9 cellular contexts compared by ENCODE assay signal in the genomic region with DNA sequence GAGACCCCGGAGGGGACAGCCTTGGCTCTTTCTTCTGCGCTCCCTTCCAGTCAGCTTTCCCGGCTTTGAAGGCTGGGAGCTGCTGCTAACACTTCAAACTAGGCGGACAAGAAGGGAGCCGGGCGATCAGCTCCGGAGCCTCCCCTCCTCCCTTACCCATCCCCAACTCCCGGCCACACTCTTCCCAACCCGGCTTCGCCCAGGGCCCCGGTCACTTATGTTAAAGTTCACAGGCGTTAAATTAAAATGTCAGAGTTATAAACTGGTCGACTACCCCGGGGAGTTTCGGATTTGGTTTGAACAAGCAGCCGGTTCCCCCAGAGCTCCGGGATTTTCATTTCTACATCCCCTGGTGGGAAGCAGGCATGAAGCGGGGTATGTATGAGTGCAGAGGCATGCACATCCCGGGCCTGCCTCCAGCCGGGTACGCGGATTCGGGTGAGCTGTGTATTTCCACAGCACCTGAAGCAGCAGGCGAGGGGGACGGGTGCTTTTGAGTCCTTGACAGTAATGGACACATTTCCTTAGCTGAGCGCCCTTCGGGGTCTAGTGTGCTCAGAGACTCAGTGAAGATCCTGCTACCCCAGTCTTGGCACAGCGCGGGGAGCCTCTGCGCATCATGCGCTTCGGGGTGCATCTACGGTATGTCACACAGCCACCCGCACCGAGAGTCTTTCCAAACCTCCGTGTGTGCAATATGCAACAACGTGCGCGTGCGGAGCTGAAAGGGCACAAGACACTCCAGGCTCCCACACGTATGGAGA. TPM values are rescaled to one million over a fixed set of nuclear protein-coding genes. Genes with fewer than 3 reads are reported as not detected.
DNase-seq lines count a peak whose midpoint lies in the region; ATAC-seq and TF ChIP-seq lines count a peak whose summit lies in the region.
"Had no signal": no experiment of that assay in that cellular context is flagged by ENCODE, and none has a peak within 500 bp of the region (broad histone marks: within the 10 kb centered on the region; RNA-seq: fewer than 3 reads in every experiment).

No MANE protein-coding gene starts in this region.

- H3K9me3 ChIP-seq in duodenal mucosa (ENCODE audit: control insufficient read depth in 1 of 2, low read length in 2 of 2) (no peaks in the 10 kb centered on the region), lung (ENCODE audit: control insufficient read depth in 2 of 2, insufficient read depth in 1 of 2, low read length in 1 of 2) (peaks cover 0 to 7% of the 10 kb centered on the region in 2 donors), suprapubic skin (no peaks in the 10 kb centered on the region)

- H3K9ac ChIP-seq in duodenal mucosa (ENCODE audit: low read depth in 1 of 2, low read length in 2 of 2), result peak overlapping the region; percentile 32

- no peak for ATAC-seq in lung (ENCODE audit: insufficient read depth, low FRiP score)

- no peak overlapping the region for H3K27ac ChIP-seq in duodenal mucosa (ENCODE audit: low read depth, low read length)
- peak overlapping the region; percentile 3 to 22 for H3K27ac ChIP-seq in lung (ENCODE audit: low read depth in 1 of 2, low read length in 1 of 2)
- no peak overlapping the region for H3K27ac ChIP-seq in suprapubic skin
- H3K27ac ChIP-seq: C4-2B had no signal

- WGBS in lung, 2 donors, result 3 to 4% methylated on average over 41 of the region's 41 CpGs
- 4% methylated on average over 28 of the region's 41 CpGs for WGBS in suprapubic skin

- H3K27me3 ChIP-seq in duodenal mucosa (ENCODE audit: control insufficient read depth in 1 of 2, insufficient read depth in 2 of 2, low read length in 2 of 2), result peaks cover 4 to 21% of the 10 kb centered on the region in 2 donors
- H3K27me3 ChIP-seq in lung (ENCODE audit: control insufficient read depth, insufficient read depth), result peaks cover 3% of the 10 kb centered on the region
- peaks cover 49% of the 10 kb centered on the region for H3K27me3 ChIP-seq in suprapubic skin

- H3K4me1 ChIP-seq in duodenal mucosa (ENCODE audit: control insufficient read depth in 1 of 2, insufficient read depth in 2 of 2, low read length in 2 of 2), result no peaks in the 10 kb centered on the region
- peaks cover 0 to 5% of the 10 kb centered on the region in 2 donors for H3K4me1 ChIP-seq in lung (ENCODE audit: control insufficient read depth in 2 of 2, insufficient read depth in 2 of 2, low read length in 2 of 2)
- peaks cover 27% of the 10 kb centered on the region for H3K4me1 ChIP-seq in suprapubic skin

- peak; percentile 16 for DNase-seq in activated CD4-positive, alpha-beta T cell treated with anti-CD3 and anti-CD28 coated beads for 48 hours
- DNase-seq in activated CD4-positive, alpha-beta T cell treated with anti-CD3 and anti-CD28 coated beads, Interleukin-2, amount 50 U/mL, for 1 hour, result no peak
- DNase-seq in lung (ENCODE audit: low spot score) (no peak), suprapubic skin (ENCODE audit: low spot score in 2 of 2) (peak in 1 of 2 donors; percentile 75), HK-2 (ENCODE audit: unreplicated experiment) (no peak), 8988T (no peak), epidermal melanocyte (ENCODE audit: insufficient read length, low spot score) (no peak)

- TF ChIP-seq POLR2A in suprapubic skin (IDR thresholded peaks at IDR 0.05), result no peak

- TF ChIP-seq EP300 in suprapubic skin (IDR thresholded peaks at IDR 0.05), result no peak

- H3K4me3 ChIP-seq in duodenal mucosa (ENCODE audit: low read depth in 1 of 2, low read length in 2 of 2) (peak overlapping the region; percentile 56 to 66), lung (peak overlapping the region; percentile 39), suprapubic skin (peak overlapping the region; percentile 55)

- H3K36me3 ChIP-seq in duodenal mucosa (ENCODE audit: control insufficient read depth in 1 of 2, insufficient read depth in 2 of 2, low read length in 2 of 2) (no peaks in the 10 kb centered on the region), lung (ENCODE audit: control insufficient read depth in 2 of 2, insufficient read depth in 2 of 2, low read length in 2 of 2) (no peaks in the 10 kb centered on the region), suprapubic skin (no peaks in the 10 kb centered on the region)

- TF ChIP-seq CTCF in lung (IDR thresholded peaks at IDR 0.05; ENCODE audit: control extremely low read depth, extremely low read depth), result no peak
- no peak for TF ChIP-seq CTCF in suprapubic skin (IDR thresholded peaks at IDR 0.05)

RNA-seq across cellular contexts. Expression of a gene that starts 0.9 kb away (rescaled TPM):
- 10 to 100 TPM in 1 of 2 donors, 1 to 10 TPM in 1; 6.9 to 27.9 TPM for total RNA-seq in lung
- under 1 TPM; 0.55 to 0.68 TPM for polyA plus RNA-seq in lung
- total RNA-seq in suprapubic skin, result 1 to 10 TPM in 3 of 4 donors, under 1 TPM in 1; 0.98 to 2.3 (median 1.2) TPM

Comparison
In these comparisons a context has a peak if more than half of its experiments do, and no peak if none do; other contexts are left out.
1. H3K27ac ChIP-seq: peak in lung (2 of 2); none in duodenal mucosa (single experiment) and suprapubic skin (single experiment).
2. Peak in every context shown above with its lines, with median percentiles within 50 percentile points of each other: H3K4me3 ChIP-seq.